In the genomic region with DNA sequence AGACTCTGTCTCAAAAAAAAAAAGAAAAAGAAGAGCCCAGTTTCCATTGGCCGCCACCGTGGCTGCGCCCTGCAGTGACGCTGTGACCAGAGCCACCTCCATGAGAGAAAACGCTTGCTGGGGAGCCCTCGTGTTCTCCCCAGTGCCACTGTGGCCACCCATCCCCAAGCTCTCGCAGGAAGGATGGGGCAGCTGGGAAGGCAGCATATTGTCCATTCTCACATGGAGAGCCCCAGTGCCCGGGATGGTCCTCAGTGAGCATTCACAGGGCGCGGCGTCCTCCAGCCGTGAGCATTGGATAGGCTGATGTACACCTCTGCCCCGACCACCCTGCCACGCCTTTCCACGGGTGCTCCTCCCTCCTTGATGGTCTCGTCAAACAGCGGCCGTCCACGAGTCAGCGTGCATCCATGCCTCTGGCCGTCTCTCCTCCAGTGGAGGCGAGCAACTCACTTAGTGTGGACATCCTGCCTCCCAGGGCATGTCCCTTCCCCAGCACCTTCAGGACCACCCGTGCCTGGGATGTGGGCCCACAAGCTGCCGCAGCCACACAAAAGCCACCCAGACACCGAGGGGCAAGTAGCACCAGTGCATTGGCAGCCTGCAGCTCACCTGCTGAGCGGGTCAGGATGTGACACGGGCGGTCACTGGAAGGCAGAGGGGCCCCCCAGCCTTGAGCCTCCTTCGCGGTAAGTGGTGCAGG, we compare ENCODE assay signal across 1 cellular context.
TF ChIP-seq lines count a peak whose summit lies in the region.

No MANE protein-coding gene starts in this region.

TF ChIP-seq in HepG2, 621 proteins besides CTCF, POLR2A, EP300 and RAD21:
- TF ChIP-seq, protein P1, sequence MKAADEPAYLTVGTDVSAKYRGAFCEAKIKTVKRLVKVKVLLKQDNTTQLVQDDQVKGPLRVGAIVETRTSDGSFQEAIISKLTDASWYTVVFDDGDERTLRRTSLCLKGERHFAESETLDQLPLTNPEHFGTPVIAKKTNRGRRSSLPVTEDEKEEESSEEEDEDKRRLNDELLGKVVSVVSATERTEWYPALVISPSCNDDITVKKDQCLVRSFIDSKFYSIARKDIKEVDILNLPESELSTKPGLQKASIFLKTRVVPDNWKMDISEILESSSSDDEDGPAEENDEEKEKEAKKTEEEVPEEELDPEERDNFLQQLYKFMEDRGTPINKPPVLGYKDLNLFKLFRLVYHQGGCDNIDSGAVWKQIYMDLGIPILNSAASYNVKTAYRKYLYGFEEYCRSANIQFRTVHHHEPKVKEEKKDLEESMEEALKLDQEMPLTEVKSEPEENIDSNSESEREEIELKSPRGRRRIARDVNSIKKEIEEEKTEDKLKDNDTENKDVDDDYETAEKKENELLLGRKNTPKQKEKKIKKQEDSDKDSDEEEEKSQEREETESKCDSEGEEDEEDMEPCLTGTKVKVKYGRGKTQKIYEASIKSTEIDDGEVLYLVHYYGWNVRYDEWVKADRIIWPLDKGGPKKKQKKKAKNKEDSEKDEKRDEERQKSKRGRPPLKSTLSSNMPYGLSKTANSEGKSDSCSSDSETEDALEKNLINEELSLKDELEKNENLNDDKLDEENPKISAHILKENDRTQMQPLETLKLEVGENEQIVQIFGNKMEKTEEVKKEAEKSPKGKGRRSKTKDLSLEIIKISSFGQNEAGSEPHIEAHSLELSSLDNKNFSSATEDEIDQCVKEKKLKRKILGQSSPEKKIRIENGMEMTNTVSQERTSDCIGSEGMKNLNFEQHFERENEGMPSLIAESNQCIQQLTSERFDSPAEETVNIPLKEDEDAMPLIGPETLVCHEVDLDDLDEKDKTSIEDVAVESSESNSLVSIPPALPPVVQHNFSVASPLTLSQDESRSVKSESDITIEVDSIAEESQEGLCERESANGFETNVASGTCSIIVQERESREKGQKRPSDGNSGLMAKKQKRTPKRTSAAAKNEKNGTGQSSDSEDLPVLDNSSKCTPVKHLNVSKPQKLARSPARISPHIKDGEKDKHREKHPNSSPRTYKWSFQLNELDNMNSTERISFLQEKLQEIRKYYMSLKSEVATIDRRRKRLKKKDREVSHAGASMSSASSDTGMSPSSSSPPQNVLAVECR (CRISPR knock-in tag; IDR thresholded peaks at IDR 0.05; ENCODE audit: borderline replicate concordance) = peak; percentile 26; the same call in 1 of the 2 replicates
- TF ChIP-seq DNMT1 (CRISPR knock-in tag; IDR thresholded peaks at IDR 0.05) (0 out of 2 replicates have a peak, but pooled peaks have one; percentile 58), AGO1 (IDR thresholded peaks at IDR 0.05; ENCODE audit: low read depth, low read length, poor library complexity, severe bottlenecking) (peak; percentile 56), ZBTB38 (CRISPR knock-in tag; IDR thresholded peaks at IDR 0.05) (peak; percentile 72; the same call in 1 of the 2 replicates), ZMYM3 (CRISPR knock-in tag; IDR thresholded peaks at IDR 0.05) (0 out of 2 replicates have a peak, but pooled peaks have one; percentile 14), REL (CRISPR knock-in tag; conservative IDR thresholded peaks at IDR 0.05) (0 out of 2 replicates have a peak, but pooled peaks have one; percentile 13), AGO2 (optimal IDR thresholded peaks at IDR 0.05; ENCODE audit: low read depth, low read length) (peak; percentile 70), AKAP8 (CRISPR knock-in tag; IDR thresholded peaks at IDR 0.05) (0 out of 2 replicates have a peak, but pooled peaks have one; percentile 59), SP4 (CRISPR knock-in tag; IDR thresholded peaks at IDR 0.05) (0 out of 2 replicates have a peak, but pooled peaks have one; percentile 27), NCOA1 (CRISPR knock-in tag; IDR thresholded peaks at IDR 0.05) (0 out of 2 replicates have a peak, but pooled peaks have one; percentile 40)
- TF ChIP-seq, protein P2, sequence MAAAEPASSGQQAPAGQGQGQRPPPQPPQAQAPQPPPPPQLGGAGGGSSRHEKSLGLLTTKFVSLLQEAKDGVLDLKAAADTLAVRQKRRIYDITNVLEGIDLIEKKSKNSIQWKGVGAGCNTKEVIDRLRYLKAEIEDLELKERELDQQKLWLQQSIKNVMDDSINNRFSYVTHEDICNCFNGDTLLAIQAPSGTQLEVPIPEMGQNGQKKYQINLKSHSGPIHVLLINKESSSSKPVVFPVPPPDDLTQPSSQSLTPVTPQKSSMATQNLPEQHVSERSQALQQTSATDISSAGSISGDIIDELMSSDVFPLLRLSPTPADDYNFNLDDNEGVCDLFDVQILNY (CRISPR knock-in tag; conservative IDR thresholded peaks at IDR 0.05) = no peak
- TF ChIP-seq, protein P3, sequence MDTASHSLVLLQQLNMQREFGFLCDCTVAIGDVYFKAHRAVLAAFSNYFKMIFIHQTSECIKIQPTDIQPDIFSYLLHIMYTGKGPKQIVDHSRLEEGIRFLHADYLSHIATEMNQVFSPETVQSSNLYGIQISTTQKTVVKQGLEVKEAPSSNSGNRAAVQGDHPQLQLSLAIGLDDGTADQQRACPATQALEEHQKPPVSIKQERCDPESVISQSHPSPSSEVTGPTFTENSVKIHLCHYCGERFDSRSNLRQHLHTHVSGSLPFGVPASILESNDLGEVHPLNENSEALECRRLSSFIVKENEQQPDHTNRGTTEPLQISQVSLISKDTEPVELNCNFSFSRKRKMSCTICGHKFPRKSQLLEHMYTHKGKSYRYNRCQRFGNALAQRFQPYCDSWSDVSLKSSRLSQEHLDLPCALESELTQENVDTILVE (CRISPR knock-in tag; IDR thresholded peaks at IDR 0.05) = no peak
- TF ChIP-seq, protein P4, sequence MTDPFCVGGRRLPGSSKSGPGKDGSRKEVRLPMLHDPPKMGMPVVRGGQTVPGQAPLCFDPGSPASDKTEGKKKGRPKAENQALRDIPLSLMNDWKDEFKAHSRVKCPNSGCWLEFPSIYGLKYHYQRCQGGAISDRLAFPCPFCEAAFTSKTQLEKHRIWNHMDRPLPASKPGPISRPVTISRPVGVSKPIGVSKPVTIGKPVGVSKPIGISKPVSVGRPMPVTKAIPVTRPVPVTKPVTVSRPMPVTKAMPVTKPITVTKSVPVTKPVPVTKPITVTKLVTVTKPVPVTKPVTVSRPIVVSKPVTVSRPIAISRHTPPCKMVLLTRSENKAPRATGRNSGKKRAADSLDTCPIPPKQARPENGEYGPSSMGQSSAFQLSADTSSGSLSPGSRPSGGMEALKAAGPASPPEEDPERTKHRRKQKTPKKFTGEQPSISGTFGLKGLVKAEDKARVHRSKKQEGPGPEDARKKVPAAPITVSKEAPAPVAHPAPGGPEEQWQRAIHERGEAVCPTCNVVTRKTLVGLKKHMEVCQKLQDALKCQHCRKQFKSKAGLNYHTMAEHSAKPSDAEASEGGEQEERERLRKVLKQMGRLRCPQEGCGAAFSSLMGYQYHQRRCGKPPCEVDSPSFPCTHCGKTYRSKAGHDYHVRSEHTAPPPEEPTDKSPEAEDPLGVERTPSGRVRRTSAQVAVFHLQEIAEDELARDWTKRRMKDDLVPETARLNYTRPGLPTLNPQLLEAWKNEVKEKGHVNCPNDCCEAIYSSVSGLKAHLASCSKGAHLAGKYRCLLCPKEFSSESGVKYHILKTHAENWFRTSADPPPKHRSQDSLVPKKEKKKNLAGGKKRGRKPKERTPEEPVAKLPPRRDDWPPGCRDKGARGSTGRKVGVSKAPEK (CRISPR knock-in tag; IDR thresholded peaks at IDR 0.05; ENCODE audit: borderline replicate concordance) = 0 out of 2 replicates have a peak, but pooled peaks have one; percentile 21
- TF ChIP-seq, protein P5, sequence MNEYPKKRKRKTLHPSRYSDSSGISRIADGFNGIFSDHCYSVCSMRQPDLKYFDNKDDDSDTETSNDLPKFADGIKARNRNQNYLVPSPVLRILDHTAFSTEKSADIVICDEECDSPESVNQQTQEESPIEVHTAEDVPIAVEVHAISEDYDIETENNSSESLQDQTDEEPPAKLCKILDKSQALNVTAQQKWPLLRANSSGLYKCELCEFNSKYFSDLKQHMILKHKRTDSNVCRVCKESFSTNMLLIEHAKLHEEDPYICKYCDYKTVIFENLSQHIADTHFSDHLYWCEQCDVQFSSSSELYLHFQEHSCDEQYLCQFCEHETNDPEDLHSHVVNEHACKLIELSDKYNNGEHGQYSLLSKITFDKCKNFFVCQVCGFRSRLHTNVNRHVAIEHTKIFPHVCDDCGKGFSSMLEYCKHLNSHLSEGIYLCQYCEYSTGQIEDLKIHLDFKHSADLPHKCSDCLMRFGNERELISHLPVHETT (CRISPR knock-in tag; conservative IDR thresholded peaks at IDR 0.05) = no peak
